ENCODE assay signal across 13 cellular contexts in genomic region chr17:80751070-80751459, GRCh38.
DNase-seq lines count a peak whose midpoint lies in the region; ATAC-seq and TF ChIP-seq lines count a peak whose summit lies in the region.
"Had no signal": no experiment of that assay in that cellular context is flagged by ENCODE, and none has a peak within 500 bp of the region (broad histone marks: within the 10 kb centered on the region; RNA-seq: fewer than 3 reads in every experiment).

No MANE protein-coding gene starts in this region.

- no peak overlapping the region for H4K91ac ChIP-seq in neuronal stem cell (ENCODE audit: low read depth, low read length, poor library complexity)

- no peak overlapping the region for H3K4ac ChIP-seq in neuronal stem cell (ENCODE audit: low read length)

- no peak overlapping the region for H2BK120ac ChIP-seq in neuronal stem cell (ENCODE audit: low read depth, low read length)

- ATAC-seq in GM18517 (IDR thresholded peaks at IDR 0.05; ENCODE audit: unreplicated experiment) (no peak), GM21723 (IDR thresholded peaks at IDR 0.05; ENCODE audit: unreplicated experiment) (no peak)
- ATAC-seq: GM12878 had no signal

- WGBS in HUES64: 91% methylated on average over 14 of the region's 14 CpGs
- WGBS in esophagus squamous epithelium, 2 donors: 78 to 94% methylated on average over 10 to 13 of the region's 14 CpGs
- no CpG with 5 or more reads among the region's 14 CpGs for WGBS in neuronal stem cell (ENCODE audit: extremely low coverage in 2 of 2, insufficient read length in 2 of 2, insufficient replicate concordance in 1 of 2), 2 donors

- H3K14ac ChIP-seq in neuronal stem cell (ENCODE audit: low read length): no peak overlapping the region

- peaks cover 4% of the 10 kb centered on the region for H3K79me1 ChIP-seq in neuronal stem cell (ENCODE audit: low read depth, low read length)

- no peak overlapping the region for H2BK15ac ChIP-seq in neuronal stem cell (ENCODE audit: low read length)

- H2BK5ac ChIP-seq in neuronal stem cell (ENCODE audit: low read length): no peak overlapping the region

- H4K8ac ChIP-seq in neuronal stem cell (ENCODE audit: low read depth, low read length): no peak overlapping the region

- intact Hi-C loops in esophagus squamous epithelium (cut with DNase I): no loop called here

- H3K27me3 ChIP-seq in HUES64 (ENCODE audit: insufficient read depth, low read length) (no peaks in the 10 kb centered on the region), esophagus squamous epithelium (no peaks in the 10 kb centered on the region), neuronal stem cell (ENCODE audit: control insufficient read depth in 3 of 3, insufficient read depth in 3 of 3, low read depth in 1 of 3, low read length in 3 of 3) (no peaks in the 10 kb centered on the region)

- TF ChIP-seq CTCF in AG10803 (conservative IDR thresholded peaks at IDR 0.05; ENCODE audit: low read length): no peak
- TF ChIP-seq CTCF in esophagus squamous epithelium (IDR thresholded peaks at IDR 0.05): no peak

- H3K27ac ChIP-seq in HUES64 (ENCODE audit: low read depth, low read length): peak overlapping the region; percentile 76; the same call in 1 of the 2 replicates
- peak overlapping the region; percentile 30 to 83 (median 66) for H3K27ac ChIP-seq in esophagus squamous epithelium
- H3K27ac ChIP-seq in neuronal stem cell (replicated peaks; ENCODE audit: low read length): no peak overlapping the region

- H3K9me3 ChIP-seq in HUES64 (ENCODE audit: insufficient read depth, low read depth, low read length): no peaks in the 10 kb centered on the region
- no peaks in the 10 kb centered on the region for H3K9me3 ChIP-seq in esophagus squamous epithelium
- no peaks in the 10 kb centered on the region for H3K9me3 ChIP-seq in neuronal stem cell (replicated peaks in 1 of 2; ENCODE audit: control insufficient read depth in 2 of 2, insufficient read depth in 1 of 2, low read depth in 1 of 2, low read length in 2 of 2)
- H3K9me3 ChIP-seq: SK-N-SH had no signal

- H3K36me3 ChIP-seq in HUES64 (ENCODE audit: insufficient read depth, low read length): no peaks in the 10 kb centered on the region
- H3K36me3 ChIP-seq in esophagus squamous epithelium: peaks cover 0 to 25% (median 0%) of the 10 kb centered on the region in 3 donors
- peaks cover 1 to 10% of the 10 kb centered on the region in 2 donors for H3K36me3 ChIP-seq in neuronal stem cell (replicated peaks in 1 of 2; ENCODE audit: control insufficient read depth in 2 of 2, insufficient read depth in 2 of 2, low read length in 2 of 2)

- H3K4me3 ChIP-seq in AG10803 (ENCODE audit: low read length) (peak overlapping the region; percentile 61), HUES64 (ENCODE audit: low read length) (no peak overlapping the region), esophagus squamous epithelium (peak overlapping the region in 1 of 4 donors; percentile 18), neuronal stem cell (ENCODE audit: low read length in 2 of 2) (no peak overlapping the region)
- H3K4me3 ChIP-seq: GM12878 had no signal

- peak overlapping the region; percentile 8 for H3K23ac ChIP-seq in neuronal stem cell (ENCODE audit: low read depth, low read length, poor library complexity)

- H3K9ac ChIP-seq in HUES64 (ENCODE audit: low read depth, low read length): peak overlapping the region; percentile 22; the same call in 1 of the 2 replicates
- H3K9ac ChIP-seq in neuronal stem cell (ENCODE audit: low read depth, low read length, poor library complexity): no peak overlapping the region
- H3K9ac ChIP-seq: SK-N-SH had no signal

- DNase-seq in AG10803 (ENCODE audit: low read depth) (peak; percentile 57), esophagus squamous epithelium (lab: John Stamatoyannopoulos, UW) (no peak), neuronal stem cell (ENCODE audit: low spot score) (no peak), NAMALWA (ENCODE audit: low spot score) (no peak), NCI-H446 treated with DMSO at 0.1 percent for 48 hours (lab: John Stamatoyannopoulos, UW) (no peak)
- DNase-seq: cerebellar nuclear complex, NCI-H524, occipital lobe, SK-N-SH had no signal

- no peak for TF ChIP-seq POLR2A in esophagus squamous epithelium (IDR thresholded peaks at IDR 0.05)

- peak overlapping the region; percentile 69 for H3K18ac ChIP-seq in neuronal stem cell (ENCODE audit: low read length)

- H2AK5ac ChIP-seq in neuronal stem cell (ENCODE audit: low read depth, low read length): no peak overlapping the region

- H3K4me2 ChIP-seq in neuronal stem cell (ENCODE audit: insufficient read depth, low read length, poor library complexity, severe bottlenecking): no peak overlapping the region
- H3K4me2 ChIP-seq: SK-N-SH had no signal

- H3K4me1 ChIP-seq in HUES64 (ENCODE audit: insufficient read depth, low read length) (peaks cover 16% of the 10 kb centered on the region), esophagus squamous epithelium (peaks cover 0 to 8% (median 5%) of the 10 kb centered on the region in 3 donors), neuronal stem cell (ENCODE audit: control insufficient read depth in 2 of 2, insufficient read depth in 1 of 2, low read depth in 1 of 2, low read length in 2 of 2) (peaks cover 14 to 16% of the 10 kb centered on the region in 2 donors)

- H2AFZ ChIP-seq in neuronal stem cell (ENCODE audit: low read length): no peak overlapping the region

- no peak overlapping the region for H2BK12ac ChIP-seq in neuronal stem cell (ENCODE audit: low read length)
